Comparison of ENCODE assay signal across 10 cellular contexts in genomic region chr18:10131783-10132381, GRCh38.
DNase-seq lines count a peak whose midpoint lies in the region; ATAC-seq and TF ChIP-seq lines count a peak whose summit lies in the region.
"Had no signal": no experiment of that assay in that cellular context is flagged by ENCODE, and none has a peak within 500 bp of the region (broad histone marks: within the 10 kb centered on the region; RNA-seq: fewer than 3 reads in every experiment).

No MANE protein-coding gene starts in this region.

- H3K36me3 ChIP-seq in esophagus squamous epithelium (no peaks in the 10 kb centered on the region), vagina (no peaks in the 10 kb centered on the region)

- H3K27me3 ChIP-seq in esophagus squamous epithelium (peaks cover 0 to 10% (median 0%) of the 10 kb centered on the region in 4 donors), vagina (no peaks in the 10 kb centered on the region)
- H3K27me3 ChIP-seq in CD4-positive, alpha-beta T cell (ENCODE audit: control insufficient read depth, insufficient read depth, low read length): peaks cover 18% of the 10 kb centered on the region

- H3K27ac ChIP-seq in esophagus squamous epithelium: no peak overlapping the region
- peak overlapping the region; percentile 34 for H3K27ac ChIP-seq in vagina
- no peak overlapping the region for H3K27ac ChIP-seq in CD4-positive, alpha-beta T cell (ENCODE audit: low read depth, low read length)

- WGBS in esophagus squamous epithelium, 2 donors: 20 to 32% methylated on average over 7 to 8 of the region's 41 CpGs

- no peak for TF ChIP-seq CTCF in esophagus squamous epithelium (IDR thresholded peaks at IDR 0.05)
- no peak for TF ChIP-seq CTCF in nephron (IDR thresholded peaks at IDR 0.05; ENCODE audit: unreplicated experiment in 3 of 3)
- no peak for TF ChIP-seq CTCF in vagina (IDR thresholded peaks at IDR 0.05)
- no peak for TF ChIP-seq CTCF in CD4-positive, alpha-beta T cell (IDR thresholded peaks at IDR 0.05)

- H3K4me1 ChIP-seq in esophagus squamous epithelium: peaks cover 0 to 17% (median 4%) of the 10 kb centered on the region in 3 donors
- peaks cover 14% of the 10 kb centered on the region for H3K4me1 ChIP-seq in vagina

- intact Hi-C loops in Right ventricle myocardium inferior (cut with DNase I): loop anchor here (10.0 kb wide), 1 partner anchor 117 kb away; no protein-coding TSS in a partner anchor
- intact Hi-C loops in cardiac septum (cut with DNase I): no loop called here
- intact Hi-C loops in esophagus squamous epithelium (cut with DNase I): no loop called here
- intact Hi-C loops in vagina (cut with DNase I): no loop called here
- intact Hi-C loops in CD4-positive, alpha-beta T cell (cut with DNase I, micrococcal nuclease): no loop called here

- H3K27me3 Mint-ChIP-seq in nephron (ENCODE audit: low read depth): peaks cover 17% of the 10 kb centered on the region
- peaks cover 50% of the 10 kb centered on the region for H3K27me3 Mint-ChIP-seq in CD4-positive, alpha-beta T cell

- peak overlapping the region; percentile 18 to 60 (median 33) for H3K4me3 ChIP-seq in esophagus squamous epithelium
- peak overlapping the region; percentile 31 to 41 for H3K4me3 ChIP-seq in vagina

- ATAC-seq in Right ventricle myocardium inferior (peak; percentile 68), GM18498 (IDR thresholded peaks at IDR 0.05; ENCODE audit: unreplicated experiment) (no peak), GM19035 (IDR thresholded peaks at IDR 0.05; ENCODE audit: unreplicated experiment) (no peak)
- no peak for ATAC-seq in CD4-positive, alpha-beta T cell (ENCODE audit: poor library complexity)

- peak overlapping the region; percentile 67 to 76 (median 72) for H3K4me3 Mint-ChIP-seq in nephron
- no peak overlapping the region for H3K4me3 Mint-ChIP-seq in CD4-positive, alpha-beta T cell
- H3K4me3 Mint-ChIP-seq: activated CD4-positive, alpha-beta memory T cell treated with anti-CD3 and anti-CD28 coated beads for 36 hours had no signal

- peak overlapping the region; percentile 61 to 75 (median 63) for H3K27ac Mint-ChIP-seq in nephron
- H3K27ac Mint-ChIP-seq in CD4-positive, alpha-beta T cell: no peak overlapping the region
- H3K27ac Mint-ChIP-seq: activated CD4-positive, alpha-beta memory T cell treated with anti-CD3 and anti-CD28 coated beads for 36 hours had no signal

- peaks cover 55% of the 10 kb centered on the region for H3K4me1 Mint-ChIP-seq in nephron
- no peaks in the 10 kb centered on the region for H3K4me1 Mint-ChIP-seq in CD4-positive, alpha-beta T cell (ENCODE audit: low read depth)

- H3K36me3 Mint-ChIP-seq in nephron (ENCODE audit: low read depth): no peaks in the 10 kb centered on the region
- H3K36me3 Mint-ChIP-seq in CD4-positive, alpha-beta T cell (ENCODE audit: low read depth): no peaks in the 10 kb centered on the region
- H3K36me3 Mint-ChIP-seq: activated CD4-positive, alpha-beta memory T cell treated with anti-CD3 and anti-CD28 coated beads for 36 hours had no signal

- DNase-seq in Right ventricle myocardium inferior (ENCODE audit: missing footprints) (no peak), cardiac septum (ENCODE audit: low spot score) (no peak), esophagus squamous epithelium (lab: John Stamatoyannopoulos, UW) (no peak), vagina (ENCODE audit: extremely low spot score in 2 of 2) (no peak)
- no peak for DNase-seq in CD4-positive, alpha-beta T cell
- DNase-seq: activated CD4-positive, alpha-beta memory T cell treated with anti-CD3 and anti-CD28 coated beads for 36 hours; MV-4-11 had no signal

- CTCF ChIA-PET in CD4-positive, alpha-beta T cell (lab: Charles Lee): no interaction called here

- no peaks in the 10 kb centered on the region for H3K9me3 Mint-ChIP-seq in nephron
- H3K9me3 Mint-ChIP-seq in CD4-positive, alpha-beta T cell: no peaks in the 10 kb centered on the region
- H3K9me3 Mint-ChIP-seq: activated CD4-positive, alpha-beta memory T cell treated with anti-CD3 and anti-CD28 coated beads for 36 hours had no signal

- H3K9me3 ChIP-seq in esophagus squamous epithelium: no peaks in the 10 kb centered on the region
- no peaks in the 10 kb centered on the region for H3K9me3 ChIP-seq in vagina
- H3K9me3 ChIP-seq in CD4-positive, alpha-beta T cell (ENCODE audit: control insufficient read depth, low read length): no peaks in the 10 kb centered on the region

- POLR2A ChIA-PET in CD4-positive, alpha-beta T cell (lab: Charles Lee): no interaction called here

- TF ChIP-seq POLR2A in esophagus squamous epithelium (IDR thresholded peaks at IDR 0.05) (no peak), vagina (IDR thresholded peaks at IDR 0.05) (no peak)
